In the genomic region with DNA sequence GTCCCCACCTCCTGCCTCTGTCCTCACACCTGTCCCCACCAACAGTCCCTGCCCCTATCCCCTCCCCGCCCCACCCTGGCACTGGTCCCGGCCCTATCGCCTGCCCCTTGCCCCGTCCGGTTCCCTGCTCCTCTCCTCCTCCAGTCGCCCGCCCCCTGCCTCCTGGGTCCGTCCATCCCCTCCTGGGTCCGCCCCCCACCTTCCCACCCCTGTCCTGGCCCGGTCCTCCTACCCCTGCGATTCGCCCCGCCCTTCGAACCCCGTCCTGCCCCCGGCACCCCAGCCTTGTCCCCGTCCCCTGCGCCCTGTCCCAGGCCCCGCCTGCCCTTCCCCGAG, we compare ENCODE assay signal across 8 cellular contexts. TPM values are rescaled to one million over a fixed set of nuclear protein-coding genes. Genes with fewer than 3 reads are reported as not detected.
DNase-seq lines count a peak whose midpoint lies in the region; ATAC-seq and TF ChIP-seq lines count a peak whose summit lies in the region.

No MANE protein-coding gene starts in this region.

- no peak for TF ChIP-seq CTCF in OCI-LY7 (conservative IDR thresholded peaks at IDR 0.05; ENCODE audit: low read length)
- no peak for TF ChIP-seq CTCF in esophagus muscularis mucosa (IDR thresholded peaks at IDR 0.05)
- no peak for TF ChIP-seq CTCF in neutrophil (IDR thresholded peaks at IDR 0.05)

- no peak for ATAC-seq in GM21528 (IDR thresholded peaks at IDR 0.05; ENCODE audit: low FRiP score, unreplicated experiment)
- no peak for ATAC-seq in GM21717 (IDR thresholded peaks at IDR 0.05; ENCODE audit: unreplicated experiment)

- H3K4me2 ChIP-seq in OCI-LY7 (ENCODE audit: low read length): peak overlapping the region; percentile 73

- no peaks in the 10 kb centered on the region for H3K9me2 ChIP-seq in OCI-LY7 (ENCODE audit: insufficient read depth, low read length)

- no peaks in the 10 kb centered on the region for H3K27me3 ChIP-seq in esophagus muscularis mucosa
- H3K27me3 ChIP-seq in neutrophil: no peaks in the 10 kb centered on the region

- peaks cover 23% of the 10 kb centered on the region for H3K79me2 ChIP-seq in OCI-LY7 (ENCODE audit: insufficient read depth, low read depth, low read length)

- H3K9me3 ChIP-seq in OCI-LY7 (ENCODE audit: low read length): peaks cover 6% of the 10 kb centered on the region; the same call in 1 of the 2 replicates
- H3K9me3 ChIP-seq in esophagus muscularis mucosa: no peaks in the 10 kb centered on the region
- no peaks in the 10 kb centered on the region for H3K9me3 ChIP-seq in neutrophil

- H3K4me3 ChIP-seq in OCI-LY7 (ENCODE audit: low read depth, low read length, poor library complexity, severe bottlenecking) (peak overlapping the region; percentile 92), esophagus muscularis mucosa (peak overlapping the region; percentile 87 to 99 (median 94)), neutrophil (ENCODE audit: low read depth in 1 of 2, low read length in 1 of 2) (peak overlapping the region; percentile 68 to 90)

- H3K4me1 ChIP-seq in OCI-LY7 (ENCODE audit: insufficient read depth, low read length, poor library complexity, severe bottlenecking): peaks cover 13% of the 10 kb centered on the region
- H3K4me1 ChIP-seq in esophagus muscularis mucosa: peaks cover 24 to 37% (median 27%) of the 10 kb centered on the region in 4 donors
- peaks cover 13 to 15% of the 10 kb centered on the region in 2 experiments for H3K4me1 ChIP-seq in neutrophil (ENCODE audit: control insufficient read depth in 1 of 2, insufficient read depth in 1 of 2, low read depth in 1 of 2, low read length in 1 of 2)

- CTCF ChIA-PET in OCI-LY7 (lab: Charles Lee; ENCODE audit: unreplicated experiment): no interaction called here

- no peak for TF ChIP-seq EP300 in esophagus muscularis mucosa (IDR thresholded peaks at IDR 0.05)

- no peak for TF ChIP-seq POLR2A in esophagus muscularis mucosa (IDR thresholded peaks at IDR 0.05; ENCODE audit: low read depth)

- intact Hi-C loops in OCI-LY7 (cut with micrococcal nuclease; ENCODE audit: unreplicated experiment) (loop anchor here (1.0 to 2.0 kb wide), 2 partner anchors 16 to 21 kb away; partner anchors contain the start of genes PHPT1 and TRAF2), esophagus muscularis mucosa (cut with DNase I) (no loop called here)

- peaks cover 30% of the 10 kb centered on the region for H3K36me3 ChIP-seq in OCI-LY7 (ENCODE audit: insufficient read depth, low read length)
- peaks cover 26 to 33% (median 32%) of the 10 kb centered on the region in 4 donors for H3K36me3 ChIP-seq in esophagus muscularis mucosa
- H3K36me3 ChIP-seq in neutrophil: peaks cover 32% of the 10 kb centered on the region

- H2AFZ ChIP-seq in OCI-LY7 (ENCODE audit: low read length): no peak overlapping the region

- no peak overlapping the region for H3K27ac ChIP-seq in OCI-LY7 (ENCODE audit: low read depth, low read length, poor library complexity, severe bottlenecking)
- H3K27ac ChIP-seq in esophagus muscularis mucosa (replicated peaks in 1 of 4): peak overlapping the region; percentile 84 to 95 (median 92)
- peak overlapping the region; percentile 87 for H3K27ac ChIP-seq in neutrophil

- no peaks in the 10 kb centered on the region for H4K20me1 ChIP-seq in OCI-LY7 (ENCODE audit: insufficient read depth, low read length)

- POLR2A ChIA-PET in OCI-LY7 (lab: Charles Lee): no interaction called here

- BruUV-seq in OCI-LY7 (replicated peaks; lab: Mats Ljungman, UMichigan): no TSS peak

- peak; percentile 56 for DNase-seq in CMK (ENCODE audit: low read depth)
- DNase-seq in OCI-LY7 (ENCODE audit: low spot score): no peak
- DNase-seq in esophagus muscularis mucosa (ENCODE audit: extremely low spot score): no peak
- DNase-seq in NCI-H1436 (lab: John Stamatoyannopoulos, UW): no peak
- no peak for DNase-seq in cortex of kidney (lab: John Stamatoyannopoulos, UW)

- 1% methylated on average over 9 of the region's 20 CpGs for WGBS in esophagus muscularis mucosa

RNA-seq across cellular contexts. Expression of gene EDF1, which starts 0.4 kb away (rescaled TPM):
- total RNA-seq in OCI-LY7 (2014; rRNA removed; shearing (Covaris generic)): 272 and 409 TPM in 2 replicates
- total RNA-seq in OCI-LY7 (2022) (222 and 246 TPM in 2 replicates), esophagus muscularis mucosa (100 to 1,000 TPM; 233 to 283 (median 247) TPM)

RNA-seq across cellular contexts. Expression of gene MAMDC4, which starts 13.6 kb away (rescaled TPM):
- 11.7 and 14.0 TPM in 2 replicates for total RNA-seq in OCI-LY7 (2014; rRNA removed; shearing (Covaris generic))
- 12.7 and 14.2 TPM in 2 replicates for total RNA-seq in OCI-LY7 (2022)
- 1 to 10 TPM; 1.7 to 4.7 (median 2.1) TPM for total RNA-seq in esophagus muscularis mucosa

RNA-seq across cellular contexts. Expression of gene PHPT1, which starts 16.5 kb away (rescaled TPM):
- total RNA-seq in OCI-LY7 (2014; rRNA removed; shearing (Covaris generic)): 56.9 and 81.9 TPM in 2 replicates
- total RNA-seq in OCI-LY7 (2022) (42.4 and 49.9 TPM in 2 replicates), esophagus muscularis mucosa (10 to 100 TPM; 43.4 to 84.1 (median 53.9) TPM)

RNA-seq across cellular contexts. Expression of gene TRAF2, which starts 20.6 kb away (rescaled TPM):
- 31.4 and 34.7 TPM in 2 replicates for total RNA-seq in OCI-LY7 (2014; rRNA removed; shearing (Covaris generic))
- total RNA-seq in OCI-LY7 (2022): 40.5 and 43.7 TPM in 2 replicates
- total RNA-seq in esophagus muscularis mucosa: 10 to 100 TPM in 2 of 4 donors, 1 to 10 TPM in 2; 6.6 to 15.5 (median 12.4) TPM

RNA-seq across cellular contexts. Expression of gene AJM1, which starts 23.5 kb away (rescaled TPM):
- total RNA-seq in OCI-LY7 (2014; rRNA removed; shearing (Covaris generic)): 2.4 and 2.5 TPM in 2 replicates
- 4.6 and 5.1 TPM in 2 replicates for total RNA-seq in OCI-LY7 (2022)
- total RNA-seq in esophagus muscularis mucosa: 10 to 100 TPM in 3 of 4 donors, 1 to 10 TPM in 1; 3.3 to 14.0 (median 11.4) TPM
